14 cellular contexts compared by ENCODE assay signal in genomic region chr11:27386176-27386575, GRCh38.
"Had no signal": no experiment of that assay in that cellular context is flagged by ENCODE, and none has a peak within 500 bp of the region (broad histone marks: within the 10 kb centered on the region; RNA-seq: fewer than 3 reads in every experiment).

No MANE protein-coding gene starts in this region.

- H3K4me3 ChIP-seq: pancreas, SK-N-MC, skin epidermis, thyroid gland had no signal

- H3K27ac ChIP-seq: SK-N-MC, thyroid gland, WERI-Rb-1 had no signal

- H3K4me3 Mint-ChIP-seq: activated CD8-positive, alpha-beta T cell treated with anti-CD3 and anti-CD28 coated beads for 36 hours; activated naive CD8-positive, alpha-beta T cell treated with anti-CD3 and anti-CD28 coated beads, Interleukin-2, amount 10 ng/mL, durations not matched to agents 7 days and 5 days; activated T-cell treated with anti-CD3 and anti-CD28 coated beads, Interleukin-2, amount 50 U/mL, for 72 hours; memory B cell had no signal

- H3K4me1 Mint-ChIP-seq: activated naive CD8-positive, alpha-beta T cell treated with anti-CD3 and anti-CD28 coated beads, Interleukin-2, amount 10 ng/mL, durations not matched to agents 7 days and 5 days; memory B cell had no signal

- H3K27ac Mint-ChIP-seq: activated CD8-positive, alpha-beta T cell treated with anti-CD3 and anti-CD28 coated beads for 36 hours; activated naive CD8-positive, alpha-beta T cell treated with anti-CD3 and anti-CD28 coated beads, Interleukin-2, amount 10 ng/mL, durations not matched to agents 7 days and 5 days; activated T-cell treated with anti-CD3 and anti-CD28 coated beads, Interleukin-2, amount 50 U/mL, for 72 hours; memory B cell had no signal

- DNase-seq: activated CD4-positive, alpha-beta T cell treated with anti-CD3 and anti-CD28 coated beads for 4 hours; activated CD8-positive, alpha-beta memory T cell treated with anti-CD3 and anti-CD28 coated beads, Interleukin-2, amount 50 U/mL, for 4 hours; activated CD8-positive, alpha-beta T cell treated with anti-CD3 and anti-CD28 coated beads for 36 hours; activated naive CD8-positive, alpha-beta T cell treated with anti-CD3 and anti-CD28 coated beads, Interleukin-2, amount 10 ng/mL, durations not matched to agents 7 days and 5 days; activated T-cell treated with anti-CD3 and anti-CD28 coated beads, Interleukin-2, amount 50 U/mL, for 72 hours; caudate nucleus; pancreas; T-helper 1 cell; thyroid gland; WERI-Rb-1 had no signal

- H3K36me3 ChIP-seq: thyroid gland, WERI-Rb-1 had no signal

- H3K9me3 Mint-ChIP-seq: activated CD8-positive, alpha-beta T cell treated with anti-CD3 and anti-CD28 coated beads for 36 hours; activated naive CD8-positive, alpha-beta T cell treated with anti-CD3 and anti-CD28 coated beads, Interleukin-2, amount 10 ng/mL, durations not matched to agents 7 days and 5 days; activated T-cell treated with anti-CD3 and anti-CD28 coated beads, Interleukin-2, amount 50 U/mL, for 72 hours; memory B cell had no signal

- H3K27me3 ChIP-seq: ascending aorta, pancreas, thyroid gland had no signal

- H3K9me3 ChIP-seq: ascending aorta, pancreas, thyroid gland had no signal

- H3K36me3 Mint-ChIP-seq: activated naive CD8-positive, alpha-beta T cell treated with anti-CD3 and anti-CD28 coated beads, Interleukin-2, amount 10 ng/mL, durations not matched to agents 7 days and 5 days; memory B cell had no signal

- H3K27me3 Mint-ChIP-seq: memory B cell had no signal
